ENCODE assay signal across 1 cellular context in the genomic region with DNA sequence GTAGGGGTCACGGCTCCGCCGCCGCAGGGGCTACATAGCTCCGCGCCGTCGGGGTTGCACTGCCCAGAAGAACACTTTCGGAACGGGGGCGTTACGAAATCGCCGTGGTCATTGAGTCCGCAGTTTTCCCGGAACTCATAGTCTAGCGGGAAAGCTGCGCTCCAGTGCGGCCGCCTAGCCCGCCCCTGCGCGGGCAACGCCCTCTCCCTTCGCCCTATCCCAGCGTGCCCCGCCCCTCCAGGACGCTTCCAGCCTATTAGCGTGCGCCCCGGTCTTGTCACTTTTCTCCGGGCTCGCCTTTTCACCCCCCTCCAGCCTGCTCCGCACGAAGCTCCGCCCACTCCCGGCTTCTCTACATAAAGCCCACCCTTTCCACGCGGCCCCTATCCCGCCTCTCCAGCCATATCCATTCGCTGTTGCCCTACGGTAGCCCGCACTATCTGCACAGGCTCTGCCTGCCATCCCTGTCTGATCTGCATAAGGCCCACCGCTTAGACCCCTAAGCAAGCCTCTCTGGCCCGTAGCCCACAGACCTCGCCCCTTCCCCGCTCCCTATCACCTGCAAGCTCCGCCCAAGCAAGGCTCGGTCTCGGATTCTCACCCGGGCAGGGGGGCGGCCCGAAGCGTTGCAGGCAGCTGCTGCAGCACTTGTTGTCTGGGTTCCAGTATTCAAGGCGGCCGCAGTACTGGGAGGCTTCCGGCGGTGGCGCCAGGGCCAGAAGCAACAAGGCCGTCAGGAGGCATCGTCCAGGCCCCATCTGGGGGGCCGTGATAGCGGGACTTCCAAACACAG.
TF ChIP-seq lines count a peak whose summit lies in the region.

No MANE protein-coding gene starts in this region.

TF ChIP-seq in HepG2, 621 proteins besides CTCF, POLR2A, EP300 and RAD21 (continued from another document and continues in another):
- TF ChIP-seq ZNF362 (CRISPR knock-in tag; IDR thresholded peaks at IDR 0.05; ENCODE audit: borderline replicate concordance) (no peak), ZNF782 (CRISPR knock-in tag; IDR thresholded peaks at IDR 0.05; ENCODE audit: borderline replicate concordance) (no peak), NFE2L2 (IDR thresholded peaks at IDR 0.05; ENCODE audit: low read length) (no peak), U2AF1 (optimal IDR thresholded peaks at IDR 0.05; ENCODE audit: low read depth, low read length) (peak; percentile 41), SSRP1 (CRISPR knock-in tag; IDR thresholded peaks at IDR 0.05) (no peak), UBTF (CRISPR knock-in tag; IDR thresholded peaks at IDR 0.05) (peak; percentile 79), HOXD1 (CRISPR knock-in tag; IDR thresholded peaks at IDR 0.05) (no peak), TIGD3 (CRISPR knock-in tag; IDR thresholded peaks at IDR 0.05; ENCODE audit: borderline replicate concordance) (no peak), FOXK2 (IDR thresholded peaks at IDR 0.05) (peak; percentile 5; the same call in 1 of the 2 replicates), NBN (conservative IDR thresholded peaks at IDR 0.05) (no peak), CREB3 (CRISPR knock-in tag; IDR thresholded peaks at IDR 0.05) (no peak), ZNF703 (CRISPR knock-in tag; IDR thresholded peaks at IDR 0.05; ENCODE audit: borderline replicate concordance) (peak; percentile 13; the same call in 1 of the 2 replicates), ZNF3 (CRISPR knock-in tag; IDR thresholded peaks at IDR 0.05) (no peak), ZNF776 (CRISPR knock-in tag; IDR thresholded peaks at IDR 0.05) (peak; percentile 48; the same call in 1 of the 2 replicates), ATM (IDR thresholded peaks at IDR 0.05; ENCODE audit: borderline replicate concordance) (no peak), PAXIP1 (CRISPR knock-in tag; conservative IDR thresholded peaks at IDR 0.05) (peak; percentile 41), SNAPC5 (CRISPR knock-in tag; IDR thresholded peaks at IDR 0.05; ENCODE audit: borderline replicate concordance) (no peak), LCORL (IDR thresholded peaks at IDR 0.05) (no peak), LCORL (CRISPR knock-in tag; IDR thresholded peaks at IDR 0.05) (peak; percentile 77), ZNF543 (CRISPR knock-in tag; IDR thresholded peaks at IDR 0.05) (0 out of 2 replicates have a peak, but pooled peaks have one; percentile 22), MTA3 (CRISPR knock-in tag; IDR thresholded peaks at IDR 0.05) (no peak), ZNF639 (CRISPR knock-in tag; conservative IDR thresholded peaks at IDR 0.05) (peak; percentile 67; the same call in 1 of the 2 replicates), ZNF891 (CRISPR knock-in tag; IDR thresholded peaks at IDR 0.05) (peak; percentile 90), ZNF670 (CRISPR knock-in tag; IDR thresholded peaks at IDR 0.05; ENCODE audit: borderline replicate concordance) (no peak), CC2D1A (CRISPR knock-in tag; IDR thresholded peaks at IDR 0.05) (no peak), AHR (CRISPR knock-in tag; IDR thresholded peaks at IDR 0.05) (peak; percentile 25; the same call in 1 of the 2 replicates), ZNF260 (CRISPR knock-in tag; IDR thresholded peaks at IDR 0.05; ENCODE audit: borderline replicate concordance, low read depth) (no peak), SP5 (CRISPR knock-in tag; IDR thresholded peaks at IDR 0.05; ENCODE audit: borderline replicate concordance, low read depth) (0 out of 2 replicates have a peak, but pooled peaks have one; percentile 14), ZMYM2 (CRISPR knock-in tag; IDR thresholded peaks at IDR 0.05) (no peak), ZNF121 (CRISPR knock-in tag; IDR thresholded peaks at IDR 0.05) (peak; percentile 36), ZNF766 (CRISPR knock-in tag; IDR thresholded peaks at IDR 0.05; ENCODE audit: borderline replicate concordance) (no peak), ZFY (CRISPR knock-in tag; IDR thresholded peaks at IDR 0.05) (peak; percentile 80), ZBTB42 (CRISPR knock-in tag; IDR thresholded peaks at IDR 0.05) (0 out of 2 replicates have a peak, but pooled peaks have one; percentile 28), RBM22 (optimal IDR thresholded peaks at IDR 0.05; ENCODE audit: low read length) (no peak), HNRNPUL1 (IDR thresholded peaks at IDR 0.05; ENCODE audit: low read depth, low read length) (no peak), ZNF253 (CRISPR knock-in tag; IDR thresholded peaks at IDR 0.05; ENCODE audit: borderline replicate concordance) (no peak; the same call in 1 of the 2 replicates), MIER2 (CRISPR knock-in tag; IDR thresholded peaks at IDR 0.05) (no peak; the same call in 1 of the 2 replicates)
- TF ChIP-seq, protein P1, sequence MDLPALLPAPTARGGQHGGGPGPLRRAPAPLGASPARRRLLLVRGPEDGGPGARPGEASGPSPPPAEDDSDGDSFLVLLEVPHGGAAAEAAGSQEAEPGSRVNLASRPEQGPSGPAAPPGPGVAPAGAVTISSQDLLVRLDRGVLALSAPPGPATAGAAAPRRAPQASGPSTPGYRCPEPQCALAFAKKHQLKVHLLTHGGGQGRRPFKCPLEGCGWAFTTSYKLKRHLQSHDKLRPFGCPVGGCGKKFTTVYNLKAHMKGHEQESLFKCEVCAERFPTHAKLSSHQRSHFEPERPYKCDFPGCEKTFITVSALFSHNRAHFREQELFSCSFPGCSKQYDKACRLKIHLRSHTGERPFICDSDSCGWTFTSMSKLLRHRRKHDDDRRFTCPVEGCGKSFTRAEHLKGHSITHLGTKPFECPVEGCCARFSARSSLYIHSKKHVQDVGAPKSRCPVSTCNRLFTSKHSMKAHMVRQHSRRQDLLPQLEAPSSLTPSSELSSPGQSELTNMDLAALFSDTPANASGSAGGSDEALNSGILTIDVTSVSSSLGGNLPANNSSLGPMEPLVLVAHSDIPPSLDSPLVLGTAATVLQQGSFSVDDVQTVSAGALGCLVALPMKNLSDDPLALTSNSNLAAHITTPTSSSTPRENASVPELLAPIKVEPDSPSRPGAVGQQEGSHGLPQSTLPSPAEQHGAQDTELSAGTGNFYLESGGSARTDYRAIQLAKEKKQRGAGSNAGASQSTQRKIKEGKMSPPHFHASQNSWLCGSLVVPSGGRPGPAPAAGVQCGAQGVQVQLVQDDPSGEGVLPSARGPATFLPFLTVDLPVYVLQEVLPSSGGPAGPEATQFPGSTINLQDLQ (CRISPR knock-in tag; IDR thresholded peaks at IDR 0.05): no peak
- TF ChIP-seq, protein P2, sequence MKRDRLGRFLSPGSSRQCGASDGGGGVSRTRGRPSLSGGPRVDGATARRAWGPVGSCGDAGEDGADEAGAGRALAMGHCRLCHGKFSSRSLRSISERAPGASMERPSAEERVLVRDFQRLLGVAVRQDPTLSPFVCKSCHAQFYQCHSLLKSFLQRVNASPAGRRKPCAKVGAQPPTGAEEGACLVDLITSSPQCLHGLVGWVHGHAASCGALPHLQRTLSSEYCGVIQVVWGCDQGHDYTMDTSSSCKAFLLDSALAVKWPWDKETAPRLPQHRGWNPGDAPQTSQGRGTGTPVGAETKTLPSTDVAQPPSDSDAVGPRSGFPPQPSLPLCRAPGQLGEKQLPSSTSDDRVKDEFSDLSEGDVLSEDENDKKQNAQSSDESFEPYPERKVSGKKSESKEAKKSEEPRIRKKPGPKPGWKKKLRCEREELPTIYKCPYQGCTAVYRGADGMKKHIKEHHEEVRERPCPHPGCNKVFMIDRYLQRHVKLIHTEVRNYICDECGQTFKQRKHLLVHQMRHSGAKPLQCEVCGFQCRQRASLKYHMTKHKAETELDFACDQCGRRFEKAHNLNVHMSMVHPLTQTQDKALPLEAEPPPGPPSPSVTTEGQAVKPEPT (CRISPR knock-in tag; IDR thresholded peaks at IDR 0.05; ENCODE audit: low read depth): no peak
- TF ChIP-seq, protein P3, sequence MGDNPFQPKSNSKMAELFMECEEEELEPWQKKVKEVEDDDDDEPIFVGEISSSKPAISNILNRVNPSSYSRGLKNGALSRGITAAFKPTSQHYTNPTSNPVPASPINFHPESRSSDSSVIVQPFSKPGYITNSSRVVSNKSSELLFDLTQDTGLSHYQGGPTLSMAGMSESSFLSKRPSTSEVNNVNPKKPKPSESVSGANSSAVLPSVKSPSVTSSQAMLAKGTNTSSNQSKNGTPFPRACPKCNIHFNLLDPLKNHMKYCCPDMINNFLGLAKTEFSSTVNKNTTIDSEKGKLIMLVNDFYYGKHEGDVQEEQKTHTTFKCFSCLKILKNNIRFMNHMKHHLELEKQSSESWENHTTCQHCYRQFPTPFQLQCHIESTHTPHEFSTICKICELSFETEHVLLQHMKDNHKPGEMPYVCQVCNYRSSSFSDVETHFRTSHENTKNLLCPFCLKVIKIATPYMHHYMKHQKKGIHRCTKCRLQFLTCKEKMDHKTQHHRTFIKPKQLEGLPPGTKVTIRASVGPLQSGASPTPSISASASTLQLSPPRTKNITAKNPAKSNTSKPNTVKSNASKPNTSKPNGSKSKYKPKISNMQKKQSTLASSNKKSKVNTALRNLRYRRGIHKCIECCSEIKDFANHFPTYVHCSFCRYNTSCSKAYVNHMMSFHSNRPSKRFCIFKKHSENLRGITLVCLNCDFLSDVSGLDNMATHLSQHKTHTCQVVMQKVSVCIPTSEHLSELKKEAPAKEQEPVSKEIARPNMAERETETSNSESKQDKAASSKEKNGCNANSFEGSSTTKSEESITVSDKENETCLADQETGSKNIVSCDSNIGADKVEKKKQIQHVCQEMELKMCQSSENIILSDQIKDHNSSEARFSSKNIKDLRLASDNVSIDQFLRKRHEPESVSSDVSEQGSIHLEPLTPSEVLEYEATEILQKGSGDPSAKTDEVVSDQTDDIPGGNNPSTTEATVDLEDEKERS (CRISPR knock-in tag; IDR thresholded peaks at IDR 0.05): no peak
